19 cellular contexts compared by ENCODE assay signal in genomic region chr1:6124341-6124740, GRCh38. TPM values are rescaled to one million over a fixed set of nuclear protein-coding genes. Genes with fewer than 3 reads are reported as not detected.
"Had no signal": no experiment of that assay in that cellular context is flagged by ENCODE, and none has a peak within 500 bp of the region (broad histone marks: within the 10 kb centered on the region; RNA-seq: fewer than 3 reads in every experiment).

No MANE protein-coding gene starts in this region.

- H3K4me3 ChIP-seq: colonic mucosa, esophagus squamous epithelium, hepatocyte, mucosa of descending colon, tibial artery, upper lobe of left lung had no signal

- DNase-seq: cerebellar nuclear complex; colonic mucosa; dermis blood vessel endothelial cell; esophagus squamous epithelium; foreskin fibroblast; head of caudate nucleus; left colon; left ventricle myocardium superior; mammary epithelial cell; naive thymus-derived CD8-positive, alpha-beta T cell; stimulated activated CD4-positive, alpha-beta T cell treated with anti-CD3 and anti-CD28 coated beads, Interleukin-15, amount 100 ng/mL, for 24 hours; stimulated activated CD4-positive, alpha-beta T cell treated with anti-CD3 and anti-CD28 coated beads, Interleukin-1b, Interleukin-23, amount 100 ng/mL, for 48 hours; stimulated activated CD4-positive, alpha-beta T cell treated with anti-CD3 and anti-CD28 coated beads, Interleukin-4, amount 100 ng/mL, for 24 hours; tibial artery had no signal

- ATAC-seq: left colon; left ventricle myocardium superior; mucosa of descending colon; naive thymus-derived CD8-positive, alpha-beta T cell; stimulated activated memory B cell treated with anti-CD40 and anti-IgM and Interleukin-4, amounts not matched to agents 10 μg/mL and 1 μg/mL and 100 μg/mL, for 72 hours had no signal

- H3K9me3 ChIP-seq: colonic mucosa, esophagus squamous epithelium, mucosa of descending colon, tibial artery, upper lobe of left lung had no signal

- H3K36me3 Mint-ChIP-seq: naive thymus-derived CD8-positive, alpha-beta T cell; stimulated activated memory B cell treated with anti-CD40 and anti-IgM and Interleukin-4, amounts not matched to agents 10 μg/mL and 1 μg/mL and 100 μg/mL, for 72 hours had no signal

- H3K4me2 ChIP-seq: hepatocyte had no signal

- H3K27ac Mint-ChIP-seq: naive thymus-derived CD8-positive, alpha-beta T cell; stimulated activated memory B cell treated with anti-CD40 and anti-IgM and Interleukin-4, amounts not matched to agents 10 μg/mL and 1 μg/mL and 100 μg/mL, for 72 hours; stimulated activated naive CD8-positive, alpha-beta T cell treated with anti-CD3 and anti-CD28 coated beads, Interleukin-15, Interleukin-2, amounts not matched to agents 100 ng/mL and 50 ng/mL, for 24 hours had no signal

- H3K27me3 ChIP-seq: colonic mucosa, hepatocyte, upper lobe of left lung had no signal

- H3K4me1 ChIP-seq: colonic mucosa had no signal

- H3K36me3 ChIP-seq: colonic mucosa, esophagus squamous epithelium, tibial artery, upper lobe of left lung had no signal

- H3K27ac ChIP-seq: colonic mucosa, esophagus squamous epithelium, hepatocyte, tibial artery, upper lobe of left lung had no signal

- H3K4me3 Mint-ChIP-seq: naive thymus-derived CD8-positive, alpha-beta T cell; stimulated activated memory B cell treated with anti-CD40 and anti-IgM and Interleukin-4, amounts not matched to agents 10 μg/mL and 1 μg/mL and 100 μg/mL, for 72 hours; stimulated activated naive CD8-positive, alpha-beta T cell treated with anti-CD3 and anti-CD28 coated beads, Interleukin-15, Interleukin-2, amounts not matched to agents 100 ng/mL and 50 ng/mL, for 24 hours had no signal

- H3K9me3 Mint-ChIP-seq: naive thymus-derived CD8-positive, alpha-beta T cell; stimulated activated memory B cell treated with anti-CD40 and anti-IgM and Interleukin-4, amounts not matched to agents 10 μg/mL and 1 μg/mL and 100 μg/mL, for 72 hours; stimulated activated naive CD8-positive, alpha-beta T cell treated with anti-CD3 and anti-CD28 coated beads, Interleukin-15, Interleukin-2, amounts not matched to agents 100 ng/mL and 50 ng/mL, for 24 hours had no signal

- H2AFZ ChIP-seq: hepatocyte had no signal

RNA-seq across cellular contexts. Expression of gene CHD5, which starts 55.8 kb away (rescaled TPM):
- polyA plus RNA-seq: hepatocyte had no signal
